2 cellular contexts compared by ENCODE assay signal in the genomic region with DNA sequence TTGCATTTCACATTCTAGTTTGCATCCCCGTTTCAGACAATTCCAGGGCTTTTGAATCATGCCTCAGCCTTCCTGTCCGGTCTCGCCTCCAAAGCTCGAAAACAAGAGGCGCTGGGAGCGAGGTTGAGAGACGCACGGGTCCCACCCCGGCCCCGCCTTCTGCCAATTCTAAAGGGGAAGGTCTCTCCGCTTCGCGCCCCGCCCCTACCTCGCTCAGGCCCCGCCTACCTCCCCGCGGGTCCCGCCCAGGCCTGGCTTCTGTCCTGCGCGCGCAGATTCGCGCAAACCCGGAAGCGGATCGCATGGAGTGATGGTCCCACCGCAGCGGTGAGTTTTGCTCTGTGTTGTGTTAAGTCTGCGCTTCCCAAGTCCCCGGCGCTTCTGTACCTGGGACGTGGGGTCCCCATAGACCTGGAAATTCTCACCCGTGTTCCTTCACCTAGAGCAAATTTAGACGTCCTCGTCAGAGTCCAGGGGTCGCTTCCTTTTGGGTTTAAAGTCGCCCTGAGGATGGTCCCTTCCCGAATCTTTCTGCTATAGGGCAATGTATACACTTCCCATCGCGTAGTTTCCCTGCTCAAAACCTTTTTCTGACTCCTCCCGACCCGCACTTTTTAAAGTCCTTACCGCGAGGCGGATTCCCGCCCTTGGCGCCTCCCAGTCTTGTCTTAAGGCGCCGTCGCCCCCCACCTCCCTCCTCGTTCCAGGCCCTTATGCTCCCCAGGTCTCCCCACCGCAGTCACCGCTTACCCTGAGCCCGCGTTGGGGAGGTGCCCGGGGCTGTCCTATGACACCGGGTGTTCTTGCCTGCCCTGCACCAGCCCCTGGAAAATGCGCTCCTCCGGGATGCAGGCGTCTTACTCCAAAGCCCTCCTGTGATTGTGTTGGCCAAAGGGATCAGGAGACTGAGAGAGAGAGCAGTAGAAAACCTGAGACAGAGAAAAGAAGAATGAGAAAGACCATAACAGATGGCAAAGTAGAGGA.
TF ChIP-seq lines count a peak whose summit lies in the region.

A gene (plus strand): TSS at position 284 of the 984 bp plus-strand sequence. CDS start 7,559 bp downstream, outside the sequence.

TF ChIP-seq in HEK293, 187 proteins besides CTCF, POLR2A, EP300 and RAD21 (continued from another document and continues in another):
- TF ChIP-seq, protein P1, sequence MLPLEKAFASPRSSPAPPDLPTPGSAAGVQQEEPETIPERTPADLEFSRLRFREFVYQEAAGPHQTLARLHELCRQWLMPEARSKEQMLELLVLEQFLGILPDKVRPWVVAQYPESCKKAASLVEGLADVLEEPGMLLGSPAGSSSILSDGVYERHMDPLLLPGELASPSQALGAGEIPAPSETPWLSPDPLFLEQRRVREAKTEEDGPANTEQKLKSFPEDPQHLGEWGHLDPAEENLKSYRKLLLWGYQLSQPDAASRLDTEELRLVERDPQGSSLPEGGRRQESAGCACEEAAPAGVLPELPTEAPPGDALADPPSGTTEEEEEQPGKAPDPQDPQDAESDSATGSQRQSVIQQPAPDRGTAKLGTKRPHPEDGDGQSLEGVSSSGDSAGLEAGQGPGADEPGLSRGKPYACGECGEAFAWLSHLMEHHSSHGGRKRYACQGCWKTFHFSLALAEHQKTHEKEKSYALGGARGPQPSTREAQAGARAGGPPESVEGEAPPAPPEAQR (tag by site-specific recombination; IDR thresholded peaks at IDR 0.05): no peak
- TF ChIP-seq OVOL3 (tag by site-specific recombination; IDR thresholded peaks at IDR 0.05) (no peak), KLF7 (tag by site-specific recombination; IDR thresholded peaks at IDR 0.05; ENCODE audit: borderline replicate concordance) (no peak), RBAK (tag by site-specific recombination; IDR thresholded peaks at IDR 0.05) (no peak), GLIS2 (tag by site-specific recombination; IDR thresholded peaks at IDR 0.05) (no peak), HOXC10 (CRISPR knock-in tag; IDR thresholded peaks at IDR 0.05) (no peak), SP2 (tag by site-specific recombination; IDR thresholded peaks at IDR 0.05) (peak; percentile 87), ZFP69B (tag by site-specific recombination; IDR thresholded peaks at IDR 0.05) (peak; percentile 71; the same call in 1 of the 2 replicates), YY2 (tag by site-specific recombination; IDR thresholded peaks at IDR 0.05) (no peak), ZNF76 (tag by site-specific recombination; IDR thresholded peaks at IDR 0.05; ENCODE audit: borderline replicate concordance, low read depth) (peak; percentile 60; the same call in 1 of the 2 replicates), GLI4 (tag by site-specific recombination; IDR thresholded peaks at IDR 0.05) (no peak), ZNF423 (tag by site-specific recombination; IDR thresholded peaks at IDR 0.05) (no peak), OSR2 (tag by site-specific recombination; IDR thresholded peaks at IDR 0.05) (no peak), ZNF426 (tag by site-specific recombination; IDR thresholded peaks at IDR 0.05) (no peak), ZNF843 (tag by site-specific recombination; IDR thresholded peaks at IDR 0.05) (no peak), ZXDB (tag by site-specific recombination; IDR thresholded peaks at IDR 0.05) (no peak; the same call in 1 of the 2 replicates)
- TF ChIP-seq, protein P2, sequence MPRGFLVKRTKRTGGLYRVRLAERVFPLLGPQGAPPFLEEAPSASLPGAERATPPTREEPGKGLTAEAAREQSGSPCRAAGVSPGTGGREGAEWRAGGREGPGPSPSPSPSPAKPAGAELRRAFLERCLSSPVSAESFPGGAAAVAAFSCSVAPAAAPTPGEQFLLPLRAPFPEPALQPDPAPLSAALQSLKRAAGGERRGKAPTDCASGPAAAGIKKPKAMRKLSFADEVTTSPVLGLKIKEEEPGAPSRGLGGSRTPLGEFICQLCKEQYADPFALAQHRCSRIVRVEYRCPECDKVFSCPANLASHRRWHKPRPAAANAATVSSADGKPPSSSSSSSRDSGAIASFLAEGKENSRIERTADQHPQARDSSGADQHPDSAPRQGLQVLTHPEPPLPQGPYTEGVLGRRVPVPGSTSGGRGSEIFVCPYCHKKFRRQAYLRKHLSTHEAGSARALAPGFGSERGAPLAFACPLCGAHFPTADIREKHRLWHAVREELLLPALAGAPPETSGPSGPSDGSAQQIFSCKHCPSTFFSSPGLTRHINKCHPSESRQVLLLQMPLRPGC (tag by site-specific recombination; IDR thresholded peaks at IDR 0.05): no peak
- TF ChIP-seq, protein P3, sequence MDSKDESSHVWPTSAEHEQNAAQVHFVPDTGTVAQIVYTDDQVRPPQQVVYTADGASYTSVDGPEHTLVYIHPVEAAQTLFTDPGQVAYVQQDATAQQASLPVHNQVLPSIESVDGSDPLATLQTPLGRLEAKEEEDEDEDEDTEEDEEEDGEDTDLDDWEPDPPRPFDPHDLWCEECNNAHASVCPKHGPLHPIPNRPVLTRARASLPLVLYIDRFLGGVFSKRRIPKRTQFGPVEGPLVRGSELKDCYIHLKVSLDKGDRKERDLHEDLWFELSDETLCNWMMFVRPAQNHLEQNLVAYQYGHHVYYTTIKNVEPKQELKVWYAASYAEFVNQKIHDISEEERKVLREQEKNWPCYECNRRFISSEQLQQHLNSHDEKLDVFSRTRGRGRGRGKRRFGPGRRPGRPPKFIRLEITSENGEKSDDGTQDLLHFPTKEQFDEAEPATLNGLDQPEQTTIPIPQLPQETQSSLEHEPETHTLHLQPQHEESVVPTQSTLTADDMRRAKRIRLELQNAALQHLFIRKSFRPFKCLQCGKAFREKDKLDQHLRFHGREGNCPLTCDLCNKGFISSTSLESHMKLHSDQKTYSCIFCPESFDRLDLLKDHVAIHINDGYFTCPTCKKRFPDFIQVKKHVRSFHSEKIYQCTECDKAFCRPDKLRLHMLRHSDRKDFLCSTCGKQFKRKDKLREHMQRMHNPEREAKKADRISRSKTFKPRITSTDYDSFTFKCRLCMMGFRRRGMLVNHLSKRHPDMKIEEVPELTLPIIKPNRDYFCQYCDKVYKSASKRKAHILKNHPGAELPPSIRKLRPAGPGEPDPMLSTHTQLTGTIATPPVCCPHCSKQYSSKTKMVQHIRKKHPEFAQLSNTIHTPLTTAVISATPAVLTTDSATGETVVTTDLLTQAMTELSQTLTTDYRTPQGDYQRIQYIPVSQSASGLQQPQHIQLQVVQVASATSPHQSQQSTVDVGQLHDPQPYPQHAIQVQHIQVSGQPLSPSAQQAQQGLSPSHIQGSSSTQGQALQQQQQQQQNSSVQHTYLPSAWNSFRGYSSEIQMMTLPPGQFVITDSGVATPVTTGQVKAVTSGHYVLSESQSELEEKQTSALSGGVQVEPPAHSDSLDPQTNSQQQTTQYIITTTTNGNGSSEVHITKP (tag by site-specific recombination; IDR thresholded peaks at IDR 0.05): no peak

TF ChIP-seq in SK-N-SH, 30 proteins besides CTCF, POLR2A, EP300 and RAD21 (continued from another document):
- TF ChIP-seq, protein P4, sequence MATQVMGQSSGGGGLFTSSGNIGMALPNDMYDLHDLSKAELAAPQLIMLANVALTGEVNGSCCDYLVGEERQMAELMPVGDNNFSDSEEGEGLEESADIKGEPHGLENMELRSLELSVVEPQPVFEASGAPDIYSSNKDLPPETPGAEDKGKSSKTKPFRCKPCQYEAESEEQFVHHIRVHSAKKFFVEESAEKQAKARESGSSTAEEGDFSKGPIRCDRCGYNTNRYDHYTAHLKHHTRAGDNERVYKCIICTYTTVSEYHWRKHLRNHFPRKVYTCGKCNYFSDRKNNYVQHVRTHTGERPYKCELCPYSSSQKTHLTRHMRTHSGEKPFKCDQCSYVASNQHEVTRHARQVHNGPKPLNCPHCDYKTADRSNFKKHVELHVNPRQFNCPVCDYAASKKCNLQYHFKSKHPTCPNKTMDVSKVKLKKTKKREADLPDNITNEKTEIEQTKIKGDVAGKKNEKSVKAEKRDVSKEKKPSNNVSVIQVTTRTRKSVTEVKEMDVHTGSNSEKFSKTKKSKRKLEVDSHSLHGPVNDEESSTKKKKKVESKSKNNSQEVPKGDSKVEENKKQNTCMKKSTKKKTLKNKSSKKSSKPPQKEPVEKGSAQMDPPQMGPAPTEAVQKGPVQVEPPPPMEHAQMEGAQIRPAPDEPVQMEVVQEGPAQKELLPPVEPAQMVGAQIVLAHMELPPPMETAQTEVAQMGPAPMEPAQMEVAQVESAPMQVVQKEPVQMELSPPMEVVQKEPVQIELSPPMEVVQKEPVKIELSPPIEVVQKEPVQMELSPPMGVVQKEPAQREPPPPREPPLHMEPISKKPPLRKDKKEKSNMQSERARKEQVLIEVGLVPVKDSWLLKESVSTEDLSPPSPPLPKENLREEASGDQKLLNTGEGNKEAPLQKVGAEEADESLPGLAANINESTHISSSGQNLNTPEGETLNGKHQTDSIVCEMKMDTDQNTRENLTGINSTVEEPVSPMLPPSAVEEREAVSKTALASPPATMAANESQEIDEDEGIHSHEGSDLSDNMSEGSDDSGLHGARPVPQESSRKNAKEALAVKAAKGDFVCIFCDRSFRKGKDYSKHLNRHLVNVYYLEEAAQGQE (IDR thresholded peaks at IDR 0.05; ENCODE audit: low read depth, low read length): no peak
- TF ChIP-seq GABPA (IDR thresholded peaks at IDR 0.05; ENCODE audit: low read depth) (peak; percentile 53; the same call in 1 of the 2 replicates), TEAD4 (IDR thresholded peaks at IDR 0.05; ENCODE audit: borderline replicate concordance, insufficient read depth) (no peak), ELF1 (IDR thresholded peaks at IDR 0.05) (peak; percentile 98), MXI1 (IDR thresholded peaks at IDR 0.05; ENCODE audit: low read depth, low read length) (peak; percentile 60; the same call in 1 of the 2 replicates), RXRA (IDR thresholded peaks at IDR 0.05; ENCODE audit: borderline replicate concordance, low read depth) (no peak), TCF12 (IDR thresholded peaks at IDR 0.05) (no peak), YY1 (IDR thresholded peaks at IDR 0.05; ENCODE audit: low read depth) (no peak), FOSL2 (IDR thresholded peaks at IDR 0.05; ENCODE audit: borderline replicate concordance, low read depth) (no peak), EZH2phosphoT487 (IDR thresholded peaks at IDR 0.05; ENCODE audit: borderline replicate concordance, low read depth) (no peak), FOXM1 (IDR thresholded peaks at IDR 0.05; ENCODE audit: low read depth) (no peak), RCOR1 (IDR thresholded peaks at IDR 0.05; ENCODE audit: low read length) (no peak), TAF1 (IDR thresholded peaks at IDR 0.05; ENCODE audit: borderline replicate concordance, low read depth, low read length) (peak; percentile 42), POLR2AphosphoS5 (IDR thresholded peaks at IDR 0.05; ENCODE audit: low read depth, low read length) (peak; percentile 86), GATA2 (CRISPR knock-in tag; IDR thresholded peaks at IDR 0.05) (no peak), FOXJ3 (CRISPR knock-in tag; IDR thresholded peaks at IDR 0.05) (no peak), JUND (IDR thresholded peaks at IDR 0.05) (no peak), NFIC (IDR thresholded peaks at IDR 0.05; ENCODE audit: borderline replicate concordance) (no peak), NRF1 (IDR thresholded peaks at IDR 0.05; ENCODE audit: low read depth, low read length) (peak; percentile 77)
- TF ChIP-seq, protein P5, sequence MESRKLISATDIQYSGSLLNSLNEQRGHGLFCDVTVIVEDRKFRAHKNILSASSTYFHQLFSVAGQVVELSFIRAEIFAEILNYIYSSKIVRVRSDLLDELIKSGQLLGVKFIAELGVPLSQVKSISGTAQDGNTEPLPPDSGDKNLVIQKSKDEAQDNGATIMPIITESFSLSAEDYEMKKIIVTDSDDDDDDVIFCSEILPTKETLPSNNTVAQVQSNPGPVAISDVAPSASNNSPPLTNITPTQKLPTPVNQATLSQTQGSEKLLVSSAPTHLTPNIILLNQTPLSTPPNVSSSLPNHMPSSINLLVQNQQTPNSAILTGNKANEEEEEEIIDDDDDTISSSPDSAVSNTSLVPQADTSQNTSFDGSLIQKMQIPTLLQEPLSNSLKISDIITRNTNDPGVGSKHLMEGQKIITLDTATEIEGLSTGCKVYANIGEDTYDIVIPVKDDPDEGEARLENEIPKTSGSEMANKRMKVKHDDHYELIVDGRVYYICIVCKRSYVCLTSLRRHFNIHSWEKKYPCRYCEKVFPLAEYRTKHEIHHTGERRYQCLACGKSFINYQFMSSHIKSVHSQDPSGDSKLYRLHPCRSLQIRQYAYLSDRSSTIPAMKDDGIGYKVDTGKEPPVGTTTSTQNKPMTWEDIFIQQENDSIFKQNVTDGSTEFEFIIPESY (IDR thresholded peaks at IDR 0.05; ENCODE audit: borderline replicate concordance, low read depth): no peak
- TF ChIP-seq, protein P6, sequence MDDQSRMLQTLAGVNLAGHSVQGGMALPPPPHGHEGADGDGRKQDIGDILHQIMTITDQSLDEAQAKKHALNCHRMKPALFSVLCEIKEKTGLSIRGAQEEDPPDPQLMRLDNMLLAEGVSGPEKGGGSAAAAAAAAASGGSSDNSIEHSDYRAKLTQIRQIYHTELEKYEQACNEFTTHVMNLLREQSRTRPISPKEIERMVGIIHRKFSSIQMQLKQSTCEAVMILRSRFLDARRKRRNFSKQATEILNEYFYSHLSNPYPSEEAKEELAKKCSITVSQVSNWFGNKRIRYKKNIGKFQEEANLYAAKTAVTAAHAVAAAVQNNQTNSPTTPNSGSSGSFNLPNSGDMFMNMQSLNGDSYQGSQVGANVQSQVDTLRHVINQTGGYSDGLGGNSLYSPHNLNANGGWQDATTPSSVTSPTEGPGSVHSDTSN (IDR thresholded peaks at IDR 0.05): no peak
- TF ChIP-seq, protein P7, sequence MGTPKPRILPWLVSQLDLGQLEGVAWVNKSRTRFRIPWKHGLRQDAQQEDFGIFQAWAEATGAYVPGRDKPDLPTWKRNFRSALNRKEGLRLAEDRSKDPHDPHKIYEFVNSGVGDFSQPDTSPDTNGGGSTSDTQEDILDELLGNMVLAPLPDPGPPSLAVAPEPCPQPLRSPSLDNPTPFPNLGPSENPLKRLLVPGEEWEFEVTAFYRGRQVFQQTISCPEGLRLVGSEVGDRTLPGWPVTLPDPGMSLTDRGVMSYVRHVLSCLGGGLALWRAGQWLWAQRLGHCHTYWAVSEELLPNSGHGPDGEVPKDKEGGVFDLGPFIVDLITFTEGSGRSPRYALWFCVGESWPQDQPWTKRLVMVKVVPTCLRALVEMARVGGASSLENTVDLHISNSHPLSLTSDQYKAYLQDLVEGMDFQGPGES (IDR thresholded peaks at IDR 0.05; ENCODE audit: low read depth, low read length): no peak
- TF ChIP-seq, protein P8, sequence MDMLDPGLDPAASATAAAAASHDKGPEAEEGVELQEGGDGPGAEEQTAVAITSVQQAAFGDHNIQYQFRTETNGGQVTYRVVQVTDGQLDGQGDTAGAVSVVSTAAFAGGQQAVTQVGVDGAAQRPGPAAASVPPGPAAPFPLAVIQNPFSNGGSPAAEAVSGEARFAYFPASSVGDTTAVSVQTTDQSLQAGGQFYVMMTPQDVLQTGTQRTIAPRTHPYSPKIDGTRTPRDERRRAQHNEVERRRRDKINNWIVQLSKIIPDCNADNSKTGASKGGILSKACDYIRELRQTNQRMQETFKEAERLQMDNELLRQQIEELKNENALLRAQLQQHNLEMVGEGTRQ (IDR thresholded peaks at IDR 0.05; ENCODE audit: borderline replicate concordance, low read depth, low read length): no peak
- TF ChIP-seq, protein P9, sequence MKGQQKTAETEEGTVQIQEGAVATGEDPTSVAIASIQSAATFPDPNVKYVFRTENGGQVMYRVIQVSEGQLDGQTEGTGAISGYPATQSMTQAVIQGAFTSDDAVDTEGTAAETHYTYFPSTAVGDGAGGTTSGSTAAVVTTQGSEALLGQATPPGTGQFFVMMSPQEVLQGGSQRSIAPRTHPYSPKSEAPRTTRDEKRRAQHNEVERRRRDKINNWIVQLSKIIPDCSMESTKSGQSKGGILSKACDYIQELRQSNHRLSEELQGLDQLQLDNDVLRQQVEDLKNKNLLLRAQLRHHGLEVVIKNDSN (IDR thresholded peaks at IDR 0.05; ENCODE audit: borderline replicate concordance, low read depth): no peak
